Comparison of ENCODE assay signal across 1 cellular context in genomic region chr6:36734486-36735060, GRCh38.
TF ChIP-seq lines count a peak whose summit lies in the region.

No MANE protein-coding gene starts in this region.

TF ChIP-seq in GM12878, 131 proteins besides CTCF, POLR2A, EP300 and RAD21:
- no peak for TF ChIP-seq ZNF274 (IDR thresholded peaks at IDR 0.05; ENCODE audit: insufficient read depth, insufficient read length)
- no peak for TF ChIP-seq MEF2A (IDR thresholded peaks at IDR 0.05; ENCODE audit: insufficient read depth, low read depth, low read length)
- TF ChIP-seq HSF1 (IDR thresholded peaks at IDR 0.05; ENCODE audit: low read depth, low read length): no peak
- no peak for TF ChIP-seq BACH1 (IDR thresholded peaks at IDR 0.05; ENCODE audit: borderline replicate concordance)
- no peak for TF ChIP-seq PML (IDR thresholded peaks at IDR 0.05; ENCODE audit: low read length)
- TF ChIP-seq LARP7 (IDR thresholded peaks at IDR 0.05): no peak
- TF ChIP-seq, protein P1, sequence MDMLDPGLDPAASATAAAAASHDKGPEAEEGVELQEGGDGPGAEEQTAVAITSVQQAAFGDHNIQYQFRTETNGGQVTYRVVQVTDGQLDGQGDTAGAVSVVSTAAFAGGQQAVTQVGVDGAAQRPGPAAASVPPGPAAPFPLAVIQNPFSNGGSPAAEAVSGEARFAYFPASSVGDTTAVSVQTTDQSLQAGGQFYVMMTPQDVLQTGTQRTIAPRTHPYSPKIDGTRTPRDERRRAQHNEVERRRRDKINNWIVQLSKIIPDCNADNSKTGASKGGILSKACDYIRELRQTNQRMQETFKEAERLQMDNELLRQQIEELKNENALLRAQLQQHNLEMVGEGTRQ (IDR thresholded peaks at IDR 0.05; ENCODE audit: borderline replicate concordance, low read depth, low read length): no peak
- TF ChIP-seq CUX1 (IDR thresholded peaks at IDR 0.05; ENCODE audit: insufficient replicate concordance, low read depth, low read length): no peak
